ENCODE assay signal across 13 cellular contexts in the genomic region with DNA sequence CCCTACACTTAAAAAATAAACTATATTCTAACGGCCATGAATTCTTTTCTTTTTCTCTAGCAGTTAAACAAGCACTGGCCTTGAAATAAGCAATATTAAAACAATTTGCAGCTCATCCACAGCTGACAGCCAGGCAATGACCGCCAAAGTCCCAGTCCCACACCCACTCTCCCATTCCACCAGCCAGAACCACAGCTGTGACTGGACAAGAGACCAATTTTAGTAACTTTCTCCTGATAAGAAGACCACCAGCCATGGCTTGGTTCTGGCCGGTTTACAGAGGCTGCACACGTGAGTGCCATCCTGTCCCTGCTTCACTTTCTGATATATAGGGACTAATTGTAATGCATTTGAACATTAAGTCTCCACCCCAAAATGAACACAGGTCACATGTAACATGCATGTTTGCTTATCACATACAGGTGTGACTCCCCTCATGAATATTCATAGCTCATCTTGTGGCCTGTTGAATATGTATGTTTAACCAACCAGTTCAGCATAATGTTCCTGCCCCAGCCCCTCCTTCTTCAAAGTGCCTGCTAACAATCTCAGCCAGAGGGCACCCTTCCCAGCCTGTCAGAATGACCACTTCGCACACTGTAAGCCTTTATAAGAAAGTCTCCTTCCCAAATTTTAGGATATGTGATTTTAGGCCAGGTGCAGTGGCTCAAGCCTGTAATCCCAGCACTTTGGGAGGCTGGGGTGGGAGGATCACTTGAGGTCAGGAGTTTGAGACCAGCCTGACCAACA. TPM values are rescaled to one million over a fixed set of nuclear protein-coding genes. Genes with fewer than 3 reads are reported as not detected.
DNase-seq lines count a peak whose midpoint lies in the region; ATAC-seq and TF ChIP-seq lines count a peak whose summit lies in the region.
"Had no signal": no experiment of that assay in that cellular context is flagged by ENCODE, and none has a peak within 500 bp of the region (broad histone marks: within the 10 kb centered on the region; RNA-seq: fewer than 3 reads in every experiment).

No MANE protein-coding gene starts in this region.

- DNase-seq in AG09309 (ENCODE audit: low read depth): no peak
- DNase-seq in HFF-Myc (ENCODE audit: extremely low read depth, low read depth): no peak
- DNase-seq in astrocyte of the spinal cord (ENCODE audit: low read depth, low spot score): no peak
- no peak for DNase-seq in kidney epithelial cell (ENCODE audit: low read depth)
- no peak for DNase-seq in upper lobe of left lung
- DNase-seq in GM03348 (ENCODE audit: low spot score): no peak
- no peak for DNase-seq in SK-N-DZ (ENCODE audit: low spot score)
- DNase-seq: central memory CD4-positive, alpha-beta T cell; NCI-H1436 had no signal

- TF ChIP-seq POLR2A in upper lobe of left lung (IDR thresholded peaks at IDR 0.05): no peak

- TF ChIP-seq EP300 in upper lobe of left lung (IDR thresholded peaks at IDR 0.05): no peak

- H3K36me3 ChIP-seq in kidney epithelial cell (ENCODE audit: control insufficient read depth, insufficient read depth, low read length) (no peaks in the 10 kb centered on the region), upper lobe of left lung (no peaks in the 10 kb centered on the region)
- H3K36me3 ChIP-seq: neutrophil had no signal

- H3K9me3 ChIP-seq in upper lobe of left lung: peaks cover 0 to 7% (median 0%) of the 10 kb centered on the region in 4 donors
- H3K9me3 ChIP-seq: neutrophil had no signal

- ATAC-seq in upper lobe of left lung (ENCODE audit: low FRiP score in 2 of 2) (no peak), GM21390 (IDR thresholded peaks at IDR 0.05; ENCODE audit: unreplicated experiment) (no peak)

- 49 to 73% methylated on average over 5 of the region's 5 CpGs for WGBS in upper lobe of left lung, 2 donors

- TF ChIP-seq CTCF in AG09309 (IDR thresholded peaks at IDR 0.05; ENCODE audit: control insufficient read depth, insufficient read depth, low read depth, low read length, missing control alignments): peak; percentile 51
- TF ChIP-seq CTCF in HFF-Myc (IDR thresholded peaks at IDR 0.05; ENCODE audit: low read depth, low read length, missing control alignments): peak; percentile 15
- TF ChIP-seq CTCF in astrocyte of the spinal cord (IDR thresholded peaks at IDR 0.05; ENCODE audit: low read depth, low read length): peak; percentile 33
- TF ChIP-seq CTCF in kidney epithelial cell (IDR thresholded peaks at IDR 0.05; ENCODE audit: insufficient read depth, low read length, poor library complexity, severe bottlenecking): peak; percentile 20
- TF ChIP-seq CTCF in upper lobe of left lung (IDR thresholded peaks at IDR 0.05): no peak

- H3K27me3 ChIP-seq in kidney epithelial cell (ENCODE audit: control insufficient read depth, insufficient read depth, low read length) (no peaks in the 10 kb centered on the region), upper lobe of left lung (no peaks in the 10 kb centered on the region)

- no peaks in the 10 kb centered on the region for H3K4me1 ChIP-seq in upper lobe of left lung
- H3K4me1 ChIP-seq: Caco-2 had no signal

- H3K4me3 ChIP-seq in AG09309 (ENCODE audit: control insufficient read depth, low read depth, low read length): no peak overlapping the region
- no peak overlapping the region for H3K4me3 ChIP-seq in HFF-Myc (replicated peaks; ENCODE audit: low read depth, low read length)
- H3K4me3 ChIP-seq in astrocyte of the spinal cord (ENCODE audit: low read depth, low read length): no peak overlapping the region
- H3K4me3 ChIP-seq in kidney epithelial cell (ENCODE audit: low read depth, low read length): no peak overlapping the region
- H3K4me3 ChIP-seq in upper lobe of left lung: no peak overlapping the region
- H3K4me3 ChIP-seq: SK-N-MC had no signal

- in situ Hi-C loops in astrocyte of the spinal cord (cut with HindIII; ENCODE audit: low sequenced_read_pairs): no loop called here

- no peak overlapping the region for H3K27ac ChIP-seq in upper lobe of left lung
- H3K27ac ChIP-seq: neutrophil, SK-N-MC had no signal

RNA-seq across cellular contexts. Expression of gene FANCC, which starts 23.9 kb away (rescaled TPM):
- 6.1 and 7.0 TPM in 2 replicates for total RNA-seq in kidney epithelial cell
- total RNA-seq in upper lobe of left lung: 10 to 100 TPM in 3 of 6 donors, 1 to 10 TPM in 3; 6.7 to 27.2 (median 10.8) TPM
- 7.5 and 14.5 TPM in 2 replicates for polyA plus RNA-seq in SK-N-DZ (2014; cell fraction: cytosol; rRNA removed)
- polyA plus RNA-seq in SK-N-DZ (2014; cell fraction: nucleus; rRNA removed): 13.0 and 24.7 TPM in 2 replicates

Comparison
In these comparisons a context has a peak if more than half of its experiments do, and no peak if none do; other contexts are left out.
1. CTCF ChIP-seq: peak in AG09309 (single experiment), HFF-Myc (single experiment), astrocyte of the spinal cord (single experiment) and kidney epithelial cell (single experiment); none in upper lobe of left lung (0 of 6).